Comparison of ENCODE assay signal across 19 cellular contexts in genomic region chr3:183944790-183945189, GRCh38.
DNase-seq lines count a peak whose midpoint lies in the region; ATAC-seq, FAIRE-seq and TF ChIP-seq lines count a peak whose summit lies in the region.
"Had no signal": no experiment of that assay in that cellular context is flagged by ENCODE, and none has a peak within 500 bp of the region (broad histone marks: within the 10 kb centered on the region; RNA-seq: fewer than 3 reads in every experiment).

No MANE protein-coding gene starts in this region.

- TF ChIP-seq POLR2A in GM12878 (IDR thresholded peaks at IDR 0.05; ENCODE audit: low read depth, low read length), result no peak

- no peak for TF ChIP-seq RAD21 in GM12878 (IDR thresholded peaks at IDR 0.05; ENCODE audit: insufficient read depth, low read depth, low read length)

- H3K4me3 Mint-ChIP-seq in nephron progenitor cell, result no peak overlapping the region
- H3K4me3 Mint-ChIP-seq: B cell; CD4-positive, CD25-positive, alpha-beta regulatory T cell; CD8-positive, alpha-beta memory T cell; H9; IgD-negative memory B cell had no signal

- no peaks in the 10 kb centered on the region for H3K36me3 ChIP-seq in GM12878 (ENCODE audit: control insufficient read depth in 2 of 2, insufficient read depth in 2 of 2, low read length in 1 of 2)

- no peak for TF ChIP-seq CTCF in GM12865 (IDR thresholded peaks at IDR 0.05; ENCODE audit: insufficient read depth, low read depth, low read length, missing control alignments)
- no peak for TF ChIP-seq CTCF in GM12878 (IDR thresholded peaks at IDR 0.05 in 2 of 3, conservative IDR thresholded peaks at IDR 0.05 in 1 of 3; ENCODE audit: control insufficient read depth in 2 of 3, extremely low read depth in 1 of 3, insufficient read depth in 1 of 3, low read depth in 3 of 3, low read length in 3 of 3)
- TF ChIP-seq CTCF in nephron progenitor cell (IDR thresholded peaks at IDR 0.05), result no peak

- CTCF ChIA-PET in GM12878 (lab: Yijun Ruan, JAX), result interaction anchor here (1.0 to 2.0 kb wide), 3 partner anchors 29 to 282 kb away, joined by 3 to 4 read pairs (median 4); partner anchors contain the start of gene ABCC5

- peak; percentile 15 for DNase-seq in GM12865 (ENCODE audit: low read depth)
- DNase-seq in KBM-7, result peak; percentile 26
- DNase-seq in GM12878 (ENCODE audit: low read depth, low spot score), result peak; percentile 9
- DNase-seq in nephron progenitor cell, result no peak
- DNase-seq in SIG-M5 (lab: John Stamatoyannopoulos, UW), result no peak
- DNase-seq: Caco-2; CD4-positive, CD25-positive, alpha-beta regulatory T cell; CD8-positive, alpha-beta memory T cell; H9; KG1 had no signal

- H3K4me3 ChIP-seq in GM12865 (ENCODE audit: low read depth, low read length), result no peak overlapping the region
- no peak overlapping the region for H3K4me3 ChIP-seq in GM12878
- H3K4me3 ChIP-seq: BLaER1 treated with 17β-estradiol and CSF1 and Interleukin-3, amounts not matched to agents 10 nM and 100 nM had no signal

- peak overlapping the region; percentile 80 for H3K27ac Mint-ChIP-seq in nephron progenitor cell
- H3K27ac Mint-ChIP-seq: B cell; CD4-positive, CD25-positive, alpha-beta regulatory T cell; CD8-positive, alpha-beta memory T cell; IgD-negative memory B cell had no signal

- POLR2A ChIA-PET in GM12878 (lab: Charles Lee), result interaction anchor here (0.6 kb wide), 1 partner anchor 33 kb away, joined by 3 read pairs; no protein-coding TSS in a partner anchor

- H3K9me3 ChIP-seq in GM12878 (replicated peaks; ENCODE audit: control insufficient read depth, insufficient read depth, low read length), result no peaks in the 10 kb centered on the region
- H3K9me3 ChIP-seq: BLaER1 treated with 17β-estradiol and CSF1 and Interleukin-3, amounts not matched to agents 10 nM and 100 nM; Caco-2 had no signal

- BruUV-seq in GM12878 (replicated peaks; lab: Mats Ljungman, UMichigan), result no TSS peak

- H3K9ac ChIP-seq in GM12878 (ENCODE audit: control insufficient read depth, insufficient read depth, low read length), result no peak overlapping the region
- H3K9ac ChIP-seq: BLaER1 treated with 17β-estradiol and CSF1 and Interleukin-3, amounts not matched to agents 10 nM and 100 nM had no signal

- intact Hi-C loops in GM12878 (cut with micrococcal nuclease; ENCODE audit: unreplicated experiment), result no loop called here

- no peaks in the 10 kb centered on the region for H3K27me3 ChIP-seq in GM12878 (replicated peaks in 1 of 2; ENCODE audit: control insufficient read depth in 2 of 2, insufficient read depth in 2 of 2, low read length in 1 of 2)
- H3K27me3 ChIP-seq: BLaER1 treated with 17β-estradiol and CSF1 and Interleukin-3, amounts not matched to agents 10 nM and 100 nM had no signal

- in situ Hi-C loops in KBM-7 (cut with MboI; ENCODE audit: low pct_unique_long_range_greater_than_20kb, low sequenced_read_pairs) (no loop called here), GM12878 (cut with MboI) (no loop called here)

- H3K27me3 Mint-ChIP-seq in nephron progenitor cell (ENCODE audit: low read depth, poor library complexity), result no peaks in the 10 kb centered on the region
- H3K27me3 Mint-ChIP-seq: B cell; CD4-positive, CD25-positive, alpha-beta regulatory T cell; CD8-positive, alpha-beta memory T cell; IgD-negative memory B cell had no signal

- H3K9me3 Mint-ChIP-seq in nephron progenitor cell, result no peaks in the 10 kb centered on the region
- H3K9me3 Mint-ChIP-seq: CD4-positive, CD25-positive, alpha-beta regulatory T cell; CD8-positive, alpha-beta memory T cell; H9; IgD-negative memory B cell had no signal

- H3K4me1 Mint-ChIP-seq in nephron progenitor cell, result no peaks in the 10 kb centered on the region
- H3K4me1 Mint-ChIP-seq: B cell; CD4-positive, CD25-positive, alpha-beta regulatory T cell; CD8-positive, alpha-beta memory T cell; IgD-negative memory B cell had no signal

- ATAC-seq in GM12878, result no peak
- ATAC-seq in HG03175 (IDR thresholded peaks at IDR 0.05; ENCODE audit: unreplicated experiment), result no peak
- ATAC-seq in GM21723 (IDR thresholded peaks at IDR 0.05; ENCODE audit: unreplicated experiment), result no peak

- no peaks in the 10 kb centered on the region for H4K20me1 ChIP-seq in GM12878 (ENCODE audit: control insufficient read depth, insufficient read depth)
- H4K20me1 ChIP-seq: BLaER1 treated with 17β-estradiol and CSF1 and Interleukin-3, amounts not matched to agents 10 nM and 100 nM had no signal

- RAD21 ChIA-PET in GM12878 (lab: Charles Lee; ENCODE audit: unreplicated experiment), result no interaction called here

- H3K4me1 ChIP-seq in GM12878 (ENCODE audit: control insufficient read depth, insufficient read depth, low read length), result no peaks in the 10 kb centered on the region
- H3K4me1 ChIP-seq: Caco-2 had no signal

- no peak overlapping the region for H3K4me2 ChIP-seq in GM12878 (ENCODE audit: control insufficient read depth, insufficient read depth)

- H3K36me3 Mint-ChIP-seq in nephron progenitor cell (ENCODE audit: low read depth), result peaks cover 69% of the 10 kb centered on the region

- SMC1A ChIA-PET in GM12878 (lab: Charles Lee; ENCODE audit: uncharacterized antibody, unreplicated experiment), result interaction anchor here (1.6 kb wide), 1 partner anchor 11 kb away, joined by 3 read pairs; no protein-coding TSS in a partner anchor

- no peak for FAIRE-seq in GM12878 (lab: Jason Lieb, UNC)
- FAIRE-seq: D721Med, G401.6, H1, HTR-8/SVneo had no signal

- 61% methylated on average over 5 of the region's 5 CpGs for WGBS in GM12878 (ENCODE audit: insufficient coverage, insufficient replicate concordance, low lambda C conversion rate, missing lambda C conversion rate)

- H3K79me2 ChIP-seq in GM12878 (ENCODE audit: control insufficient read depth, insufficient read depth, low read length), result no peaks in the 10 kb centered on the region

- H3K27ac ChIP-seq in GM12878 (ENCODE audit: control insufficient read depth, insufficient read depth), result no peak overlapping the region
- H3K27ac ChIP-seq: BLaER1 treated with 17β-estradiol and CSF1 and Interleukin-3, amounts not matched to agents 10 nM and 100 nM had no signal

- no peak overlapping the region for H2AFZ ChIP-seq in GM12878 (ENCODE audit: control insufficient read depth, low read depth, low read length)

- no peak for TF ChIP-seq EP300 in GM12878 (IDR thresholded peaks at IDR 0.05; ENCODE audit: borderline replicate concordance in 1 of 2, control insufficient read depth in 1 of 2, low read depth in 2 of 2, low read length in 2 of 2)

TF ChIP-seq in GM12878, 131 proteins besides CTCF, POLR2A, EP300 and RAD21:
- TF ChIP-seq SPI1 (IDR thresholded peaks at IDR 0.05; ENCODE audit: borderline replicate concordance, insufficient read depth, low read depth, low read length), result peak; percentile 31; the same call in 1 of the 2 replicates
- TF ChIP-seq GABPA (IDR thresholded peaks at IDR 0.05; ENCODE audit: low read depth), result no peak
- TF ChIP-seq TCF7 (IDR thresholded peaks at IDR 0.05; ENCODE audit: borderline replicate concordance), result peak; percentile 50; the same call in 1 of the 2 replicates
- peak; percentile 38; the same call in 1 of the 2 replicates for TF ChIP-seq EED (IDR thresholded peaks at IDR 0.05; ENCODE audit: low read depth)

Comparison
In these comparisons a context has a peak if more than half of its experiments do, and no peak if none do; other contexts are left out.
1. DNase-seq: peak in GM12865 (single experiment), KBM-7 (single experiment) and GM12878 (single experiment); none in nephron progenitor cell (single experiment) and SIG-M5 (single experiment).